Comparison of ENCODE assay signal across 8 cellular contexts in the genomic region with DNA sequence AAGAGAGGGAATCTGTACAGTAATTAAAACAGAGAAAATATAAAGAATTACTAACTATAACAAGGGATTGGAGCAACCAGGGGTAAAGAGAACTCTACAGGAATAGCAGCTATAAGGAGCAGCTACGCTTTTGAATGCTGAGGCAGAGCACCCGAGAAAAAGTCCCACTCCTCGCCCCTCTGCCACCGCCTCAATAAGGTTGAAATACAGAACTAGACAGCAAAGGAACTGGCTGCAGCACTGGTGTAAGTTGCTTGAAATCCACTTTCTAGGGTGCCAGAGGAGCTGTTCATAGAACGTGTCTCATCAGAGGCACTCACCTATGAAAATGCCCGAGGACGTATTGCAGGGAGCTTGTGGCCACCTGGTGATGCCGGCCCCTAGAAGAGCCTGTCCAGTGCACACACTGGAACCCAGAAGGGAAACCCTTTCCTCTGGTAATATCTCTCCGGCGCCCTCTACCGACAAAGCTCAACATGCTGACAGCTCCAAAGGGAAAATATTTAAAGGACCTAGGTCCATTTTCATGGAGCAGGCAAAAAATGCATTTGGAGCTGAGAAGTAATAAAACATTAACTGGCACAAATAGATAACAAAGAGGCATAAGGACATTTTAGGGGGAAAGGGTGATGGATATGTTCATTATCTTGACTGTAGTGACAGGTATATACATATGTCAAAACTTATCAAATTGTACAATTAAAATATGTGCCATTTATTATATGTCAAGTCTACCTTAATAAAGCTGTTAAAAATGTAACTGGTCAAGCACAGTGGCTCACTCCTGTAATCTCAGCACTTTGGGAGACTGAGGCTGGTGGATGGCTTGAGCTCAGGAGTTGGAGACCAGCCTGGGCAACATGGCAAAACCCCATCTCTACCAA.
DNase-seq lines count a peak whose midpoint lies in the region; ATAC-seq and TF ChIP-seq lines count a peak whose summit lies in the region.

No MANE protein-coding gene starts in this region.

- peak; percentile 88 for DNase-seq in ELR (ENCODE audit: low read depth)
- DNase-seq in dermis blood vessel endothelial cell, result peak; percentile 86
- DNase-seq in lung microvascular endothelial cell (ENCODE audit: low read depth in 2 of 2), result peak; percentile 66 to 80
- peak; percentile 45 to 74 for DNase-seq in tibial nerve (ENCODE audit: low spot score in 2 of 2)

- no peaks in the 10 kb centered on the region for H3K79me2 ChIP-seq in Loucy (ENCODE audit: insufficient read depth, low read length)
- H3K79me2 ChIP-seq in SU-DHL-6 (ENCODE audit: insufficient read depth, low read length), result no peaks in the 10 kb centered on the region

- TF ChIP-seq EP300 in tibial nerve (IDR thresholded peaks at IDR 0.05), result no peak

- 54 to 56% methylated on average over 11 of the region's 11 CpGs for WGBS in tibial nerve, 2 donors

- H3K27me3 ChIP-seq in Loucy (ENCODE audit: insufficient read depth, low read length, poor library complexity, severe bottlenecking) (no peaks in the 10 kb centered on the region), SU-DHL-6 (ENCODE audit: low read length) (no peaks in the 10 kb centered on the region), tibial nerve (no peaks in the 10 kb centered on the region)

- H3K9ac ChIP-seq in Loucy (ENCODE audit: low read depth, low read length, poor library complexity, severe bottlenecking) (no peak overlapping the region), SU-DHL-6 (ENCODE audit: low read length) (no peak overlapping the region)

- H3K4me1 ChIP-seq in Loucy (ENCODE audit: insufficient read depth, low read length, poor library complexity, severe bottlenecking), result no peaks in the 10 kb centered on the region
- no peaks in the 10 kb centered on the region for H3K4me1 ChIP-seq in tibial nerve

- no peaks in the 10 kb centered on the region for H3K9me3 ChIP-seq in Loucy (ENCODE audit: insufficient read depth, low read depth, low read length)
- no peaks in the 10 kb centered on the region for H3K9me3 ChIP-seq in SU-DHL-6 (ENCODE audit: insufficient read depth, low read length)
- H3K9me3 ChIP-seq in tibial nerve, result no peaks in the 10 kb centered on the region

- no peak overlapping the region for H3K27ac ChIP-seq in SU-DHL-6 (ENCODE audit: low read depth, low read length)
- H3K27ac ChIP-seq in tibial nerve, result no peak overlapping the region

- peak; percentile 75 for TF ChIP-seq CTCF in Loucy (conservative IDR thresholded peaks at IDR 0.05; ENCODE audit: low read length)
- peak; percentile 12 for TF ChIP-seq CTCF in SU-DHL-6 (IDR thresholded peaks at IDR 0.05; ENCODE audit: insufficient read depth, low read length, poor library complexity, severe bottlenecking)
- peak; percentile 15 to 53 (median 26) for TF ChIP-seq CTCF in tibial nerve (IDR thresholded peaks at IDR 0.05)

- TF ChIP-seq POLR2A in tibial nerve (IDR thresholded peaks at IDR 0.05), result no peak

- ATAC-seq in GM21381 (IDR thresholded peaks at IDR 0.05; ENCODE audit: unreplicated experiment), result peak; percentile 53
- ATAC-seq in GM18519 (IDR thresholded peaks at IDR 0.05; ENCODE audit: low FRiP score, unreplicated experiment), result no peak

- H3F3A ChIP-seq in Loucy (ENCODE audit: low read depth) (no peaks in the 10 kb centered on the region), SU-DHL-6 (ENCODE audit: insufficient read depth) (no peaks in the 10 kb centered on the region)

- no peaks in the 10 kb centered on the region for H4K20me1 ChIP-seq in Loucy (ENCODE audit: insufficient read depth, low read length, poor library complexity, severe bottlenecking)
- H4K20me1 ChIP-seq in SU-DHL-6 (ENCODE audit: low read depth, low read length), result no peaks in the 10 kb centered on the region

- H2AFZ ChIP-seq in Loucy (ENCODE audit: low read length) (no peak overlapping the region), SU-DHL-6 (ENCODE audit: low read depth, low read length, severe bottlenecking) (no peak overlapping the region)

- H3K9me2 ChIP-seq in Loucy (replicated peaks; ENCODE audit: low read depth, low read length) (no peaks in the 10 kb centered on the region), SU-DHL-6 (replicated peaks; ENCODE audit: insufficient read depth, low read length) (no peaks in the 10 kb centered on the region)

- H3K4me2 ChIP-seq in Loucy (ENCODE audit: low read depth, low read length, poor library complexity, severe bottlenecking) (no peak overlapping the region), SU-DHL-6 (ENCODE audit: low read depth, low read length, poor library complexity, severe bottlenecking) (no peak overlapping the region)

- H3K4me3 ChIP-seq in Loucy (ENCODE audit: low read length, poor library complexity, severe bottlenecking), result no peak overlapping the region
- no peak overlapping the region for H3K4me3 ChIP-seq in SU-DHL-6 (ENCODE audit: insufficient read depth, low read length, poor library complexity, severe bottlenecking)
- no peak overlapping the region for H3K4me3 ChIP-seq in tibial nerve

- H3K36me3 ChIP-seq in Loucy (ENCODE audit: insufficient read depth, low read length) (no peaks in the 10 kb centered on the region), SU-DHL-6 (ENCODE audit: low read length) (no peaks in the 10 kb centered on the region), tibial nerve (no peaks in the 10 kb centered on the region)

Comparison
In these comparisons a context has a peak if more than half of its experiments do, and no peak if none do; other contexts are left out.
1. CTCF ChIP-seq: peak in every context shown above with its lines; median percentile 75 in Loucy; 26 in tibial nerve; 12 in SU-DHL-6.